Comparison of ENCODE assay signal across 20 cellular contexts in the genomic region with DNA sequence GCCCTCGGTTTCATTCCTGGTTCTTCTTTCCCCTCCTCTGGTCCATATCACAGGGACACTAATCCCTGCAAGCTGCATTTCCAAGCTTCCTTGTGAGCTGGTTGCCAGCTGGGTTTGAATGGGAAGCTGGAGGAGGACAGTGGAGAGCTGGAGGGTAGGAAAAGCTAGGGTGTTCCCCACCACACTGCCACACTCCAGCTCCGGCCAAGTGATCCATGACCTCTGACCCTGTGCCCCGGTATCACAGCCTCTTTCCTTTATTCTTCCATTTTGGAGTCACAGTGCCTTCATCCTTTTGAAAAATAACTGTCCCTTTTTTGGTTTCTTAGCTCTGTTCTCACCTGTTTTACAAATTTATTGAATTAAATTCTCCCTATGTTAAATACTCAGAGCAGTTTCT.
"Had no signal": no experiment of that assay in that cellular context is flagged by ENCODE, and none has a peak within 500 bp of the region (broad histone marks: within the 10 kb centered on the region; RNA-seq: fewer than 3 reads in every experiment).

No MANE protein-coding gene starts in this region.

- H3K4me3 Mint-ChIP-seq: activated CD4-positive, alpha-beta memory T cell treated with anti-CD3 and anti-CD28 coated beads, Interleukin-2, amount 10 ng/mL, durations not matched to agents 7 days and 5 days; activated CD4-positive, alpha-beta T cell treated with anti-CD3 and anti-CD28 coated beads, Interleukin-2, amount 10 ng/mL, durations not matched to agents 24 days and 14 days; endodermal cell; memory B cell; T-helper 17 cell had no signal

- ATAC-seq: activated CD4-positive, CD25-positive, alpha-beta regulatory T cell treated with anti-CD3 and anti-CD28 coated beads, Interleukin-2, amount 50 U/mL, for 24 hours; activated naive CD4-positive, alpha-beta T cell treated with anti-CD3 and anti-CD28 coated beads, Interleukin-2, amount 50 U/mL, for 72 hours; gastroesophageal sphincter; heart left ventricle; left cardiac atrium; sciatic nerve; T-helper 17 cell had no signal

- H3K27ac Mint-ChIP-seq: activated CD4-positive, alpha-beta memory T cell treated with anti-CD3 and anti-CD28 coated beads, Interleukin-2, amount 10 ng/mL, durations not matched to agents 7 days and 5 days; endodermal cell had no signal

- H3K27ac ChIP-seq: colonic mucosa, heart left ventricle, thyroid gland had no signal

- H3K27me3 ChIP-seq: colonic mucosa, gastroesophageal sphincter, heart left ventricle, thyroid gland had no signal

- H3K9me3 Mint-ChIP-seq: activated CD4-positive, alpha-beta memory T cell treated with anti-CD3 and anti-CD28 coated beads, Interleukin-2, amount 10 ng/mL, durations not matched to agents 7 days and 5 days; activated CD4-positive, alpha-beta T cell treated with anti-CD3 and anti-CD28 coated beads, Interleukin-2, amount 10 ng/mL, durations not matched to agents 24 days and 14 days; activated naive CD4-positive, alpha-beta T cell treated with anti-CD3 and anti-CD28 coated beads, Interleukin-2, amount 50 U/mL, for 72 hours; memory B cell had no signal

- H3K9me3 ChIP-seq: colonic mucosa, gastroesophageal sphincter, heart left ventricle, thyroid gland had no signal

- H3K27me3 Mint-ChIP-seq: activated CD4-positive, alpha-beta memory T cell treated with anti-CD3 and anti-CD28 coated beads, Interleukin-2, amount 10 ng/mL, durations not matched to agents 7 days and 5 days; activated CD4-positive, alpha-beta T cell treated with anti-CD3 and anti-CD28 coated beads, Interleukin-2, amount 10 ng/mL, durations not matched to agents 24 days and 14 days; memory B cell; T-helper 17 cell had no signal

- H3K36me3 ChIP-seq: colonic mucosa, gastroesophageal sphincter, heart left ventricle, thyroid gland had no signal

- DNase-seq: activated CD4-positive, alpha-beta memory T cell treated with anti-CD3 and anti-CD28 coated beads, Interleukin-2, amount 10 ng/mL, durations not matched to agents 7 days and 5 days; activated gamma-delta T cell; central memory CD4-positive, alpha-beta T cell; colonic mucosa; endodermal cell; heart left ventricle; islet precursor cell; left cardiac atrium; occipital lobe; stimulated activated CD4-positive, alpha-beta T cell treated with anti-CD3 and anti-CD28 coated beads, Interleukin-15, amount 100 ng/mL, for 24 hours; stimulated activated naive CD4-positive, alpha-beta T cell; T-helper 17 cell; thyroid gland had no signal

- H3K4me3 ChIP-seq: colonic mucosa, gastroesophageal sphincter, heart left ventricle, smooth muscle cell, thyroid gland had no signal

- H3K4me2 ChIP-seq: smooth muscle cell had no signal
